In genomic region chr11:70582886-70583641, GRCh38 we compare ENCODE assay signal across 19 cellular contexts.
DNase-seq lines count a peak whose midpoint lies in the region; ATAC-seq, FAIRE-seq and TF ChIP-seq lines count a peak whose summit lies in the region.
"Had no signal": no experiment of that assay in that cellular context is flagged by ENCODE, and none has a peak within 500 bp of the region (broad histone marks: within the 10 kb centered on the region; RNA-seq: fewer than 3 reads in every experiment).

No MANE protein-coding gene starts in this region.

- H3K27ac ChIP-seq in liver (ENCODE audit: low read depth in 1 of 2, low read length in 2 of 2) (no peak overlapping the region), HepG2 (ENCODE audit: extremely low read length, insufficient read depth, low read length) (no peak overlapping the region), neural progenitor cell (no peak overlapping the region)
- H3K27ac ChIP-seq: Peyer's patch had no signal

- H3K9ac ChIP-seq in liver (ENCODE audit: low read depth in 1 of 2, low read length in 2 of 2): no peak overlapping the region
- H3K9ac ChIP-seq in HepG2 (ENCODE audit: insufficient read depth, low read depth, low read length): no peak overlapping the region
- H3K9ac ChIP-seq in neural progenitor cell: no peak overlapping the region

- POLR2A ChIA-PET in HepG2 (lab: Yijun Ruan, JAX): no interaction called here

- H3K79me2 ChIP-seq in HepG2 (ENCODE audit: insufficient read depth, low read length): no peaks in the 10 kb centered on the region
- H3K79me2 ChIP-seq in neural progenitor cell (ENCODE audit: low read depth): no peaks in the 10 kb centered on the region

- WGBS in liver: 81% methylated on average over 15 of the region's 15 CpGs
- 91% methylated on average over 13 of the region's 15 CpGs for WGBS in HepG2 (ENCODE audit: low lambda C conversion rate)

- TF ChIP-seq RAD21 in liver (IDR thresholded peaks at IDR 0.05): no peak
- TF ChIP-seq RAD21 in HepG2 (CRISPR knock-in tag; IDR thresholded peaks at IDR 0.05): no peak

- CTCF ChIA-PET in HepG2 (lab: Yijun Ruan, JAX; ENCODE audit: low intra/inter-chr PET ratio, low total read pairs): no interaction called here

- no peak for ATAC-seq in HepG2
- ATAC-seq in HG03045 (IDR thresholded peaks at IDR 0.05; ENCODE audit: unreplicated experiment): no peak
- ATAC-seq: Right ventricle myocardium inferior had no signal

- intact Hi-C loops in HepG2 (cut with micrococcal nuclease; ENCODE audit: unreplicated experiment): no loop called here

- TF ChIP-seq CTCF in liver (IDR thresholded peaks at IDR 0.05; ENCODE audit: low read depth, low read length, missing input control) (no peak), HepG2 (CRISPR knock-in tag; IDR thresholded peaks at IDR 0.05) (no peak), neural progenitor cell (IDR thresholded peaks at IDR 0.05) (no peak)

- FAIRE-seq in HepG2 (lab: Jason Lieb, UNC): no peak
- FAIRE-seq: G401.6, H54 had no signal

- H3F3A ChIP-seq in neural progenitor cell (ENCODE audit: low read depth): no peaks in the 10 kb centered on the region

- H3K4me3 ChIP-seq in liver (ENCODE audit: low read depth in 1 of 3, low read length in 3 of 3) (no peak overlapping the region), HepG2 (replicated peaks in 1 of 3; ENCODE audit: insufficient read depth in 1 of 3, low read depth in 2 of 3, low read length in 3 of 3) (no peak overlapping the region), neural progenitor cell (no peak overlapping the region)
- H3K4me3 ChIP-seq: Peyer's patch had no signal

- H3K27ac Mint-ChIP-seq in neural progenitor cell: peak overlapping the region; percentile 74
- H3K27ac Mint-ChIP-seq: HFFc6 had no signal

- H3K4me3 Mint-ChIP-seq in neural progenitor cell: no peak overlapping the region
- H3K4me3 Mint-ChIP-seq: HFFc6 had no signal

- peaks cover 23% of the 10 kb centered on the region for H3K4me1 Mint-ChIP-seq in neural progenitor cell

- H3K4me1 ChIP-seq in liver (ENCODE audit: control insufficient read depth in 4 of 4, insufficient read depth in 4 of 4, low read length in 3 of 4): peaks cover 0 to 3% (median 0%) of the 10 kb centered on the region in 4 donors
- H3K4me1 ChIP-seq in HepG2 (ENCODE audit: insufficient read depth, low read length): no peaks in the 10 kb centered on the region
- no peaks in the 10 kb centered on the region for H3K4me1 ChIP-seq in neural progenitor cell
- H3K4me1 ChIP-seq: Peyer's patch had no signal

- no peaks in the 10 kb centered on the region for H3K9me3 ChIP-seq in liver (ENCODE audit: control insufficient read depth in 4 of 4, low read length in 3 of 4)
- no peaks in the 10 kb centered on the region for H3K9me3 ChIP-seq in HepG2 (ENCODE audit: low read length)
- no peaks in the 10 kb centered on the region for H3K9me3 ChIP-seq in neural progenitor cell (ENCODE audit: low read depth)
- H3K9me3 ChIP-seq: Peyer's patch had no signal

- H3K4me2 ChIP-seq in HepG2 (ENCODE audit: low read depth, low read length): no peak overlapping the region
- no peak overlapping the region for H3K4me2 ChIP-seq in neural progenitor cell

- TF ChIP-seq POLR2A in HepG2 (IDR thresholded peaks at IDR 0.05; ENCODE audit: insufficient read depth in 1 of 2, low read depth in 2 of 2, low read length in 2 of 2): no peak

- peaks cover 21% of the 10 kb centered on the region; the same call in 1 of the 2 replicates for H4K20me1 ChIP-seq in HepG2 (ENCODE audit: insufficient read depth, low read length)
- H4K20me1 ChIP-seq in neural progenitor cell (ENCODE audit: low read depth): peaks cover 15% of the 10 kb centered on the region

- DNase-seq in HepG2 (ENCODE audit: low spot score) (no peak), cerebellum (ENCODE audit: low spot score) (peak; percentile 57), neural progenitor cell (ENCODE audit: low spot score) (no peak), hypothalamus (lab: John Stamatoyannopoulos, UW) (no peak), A172 (ENCODE audit: low spot score) (no peak)
- DNase-seq: ACHN, DND-41, HFFc6, KG1, MV-4-11, NCI-H1417 treated with DMSO at 0.1 percent for 48 hours, NCI-H1930, NCI-H345 had no signal

- H3K36me3 Mint-ChIP-seq in neural progenitor cell: no peaks in the 10 kb centered on the region

- in situ Hi-C loops in HepG2 (cut with HindIII; ENCODE audit: extremely low pct_ligation_motif_present, low pct_unique_long_range_greater_than_20kb): no loop called here

- no peaks in the 10 kb centered on the region for H3K9me3 Mint-ChIP-seq in neural progenitor cell

- TF ChIP-seq EP300 in HepG2 (IDR thresholded peaks at IDR 0.05; ENCODE audit: low read depth in 2 of 2, low read length in 2 of 2) (no peak), HepG2 (CRISPR knock-in tag; IDR thresholded peaks at IDR 0.05; ENCODE audit: borderline replicate concordance) (no peak)

- H3K27me3 ChIP-seq in liver (ENCODE audit: control insufficient read depth in 4 of 4, insufficient read depth in 4 of 4, low read length in 3 of 4): no peaks in the 10 kb centered on the region
- no peaks in the 10 kb centered on the region for H3K27me3 ChIP-seq in HepG2 (ENCODE audit: control insufficient read depth in 1 of 2, insufficient read depth in 2 of 2, low read length in 2 of 2)
- no peaks in the 10 kb centered on the region for H3K27me3 ChIP-seq in neural progenitor cell
- H3K27me3 ChIP-seq: Peyer's patch had no signal

- H3K27me3 Mint-ChIP-seq in neural progenitor cell (ENCODE audit: insufficient read depth, low read depth): peaks cover 3% of the 10 kb centered on the region

- BruUV-seq in HepG2 (replicated peaks; lab: Mats Ljungman, UMichigan): no TSS peak

- H3K36me3 ChIP-seq in liver (ENCODE audit: control insufficient read depth in 4 of 4, insufficient read depth in 3 of 4, low read depth in 1 of 4, low read length in 3 of 4) (no peaks in the 10 kb centered on the region), HepG2 (replicated peaks in 1 of 2; ENCODE audit: control insufficient read depth in 1 of 2, insufficient read depth in 2 of 2, low read length in 2 of 2) (no peaks in the 10 kb centered on the region), neural progenitor cell (no peaks in the 10 kb centered on the region)
- H3K36me3 ChIP-seq: Peyer's patch had no signal

- H2AFZ ChIP-seq in HepG2 (ENCODE audit: low read length): no peak overlapping the region
- no peak overlapping the region for H2AFZ ChIP-seq in neural progenitor cell (replicated peaks)

TF ChIP-seq in liver, 16 proteins besides CTCF, POLR2A, EP300 and RAD21:
- TF ChIP-seq FOXA2 (IDR thresholded peaks at IDR 0.05): no peak
- peak; percentile 14 to 20 for TF ChIP-seq HNF4A (conservative IDR thresholded peaks at IDR 0.05)

TF ChIP-seq in HepG2, 621 proteins besides CTCF, POLR2A, EP300 and RAD21 (continues in another document):
- TF ChIP-seq, protein P1, sequence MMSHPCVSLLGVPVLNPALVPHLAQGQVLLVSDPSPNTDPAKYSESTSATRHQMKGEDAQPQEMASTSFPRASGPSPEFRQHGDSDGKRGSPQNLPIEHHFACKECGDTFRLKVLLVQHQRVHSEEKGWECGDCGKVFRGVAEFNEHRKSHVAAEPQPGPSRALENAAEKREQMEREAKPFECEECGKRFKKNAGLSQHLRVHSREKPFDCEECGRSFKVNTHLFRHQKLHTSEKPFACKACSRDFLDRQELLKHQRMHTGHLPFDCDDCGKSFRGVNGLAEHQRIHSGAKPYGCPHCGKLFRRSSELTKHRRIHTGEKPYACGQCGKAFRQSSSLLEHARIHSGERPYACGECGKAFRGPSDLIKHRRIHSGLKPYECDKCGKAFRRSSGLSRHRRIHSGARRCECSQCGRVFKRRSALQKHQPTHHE (CRISPR knock-in tag; IDR thresholded peaks at IDR 0.05; ENCODE audit: borderline replicate concordance): no peak
- TF ChIP-seq PPARG (CRISPR knock-in tag; conservative IDR thresholded peaks at IDR 0.05): no peak
- no peak for TF ChIP-seq ZSCAN29 (CRISPR knock-in tag; conservative IDR thresholded peaks at IDR 0.05)
- no peak for TF ChIP-seq ZNF253 (CRISPR knock-in tag; IDR thresholded peaks at IDR 0.05; ENCODE audit: borderline replicate concordance)
- TF ChIP-seq BCLAF1 (IDR thresholded peaks at IDR 0.05): no peak
- no peak for TF ChIP-seq ZSCAN5A (CRISPR knock-in tag; IDR thresholded peaks at IDR 0.05; ENCODE audit: borderline replicate concordance)
- TF ChIP-seq ESRRA (CRISPR knock-in tag; IDR thresholded peaks at IDR 0.05; ENCODE audit: low read depth): no peak
- no peak for TF ChIP-seq ZNF619 (CRISPR knock-in tag; IDR thresholded peaks at IDR 0.05)
